ENCODE assay signal across 19 cellular contexts in the genomic region with DNA sequence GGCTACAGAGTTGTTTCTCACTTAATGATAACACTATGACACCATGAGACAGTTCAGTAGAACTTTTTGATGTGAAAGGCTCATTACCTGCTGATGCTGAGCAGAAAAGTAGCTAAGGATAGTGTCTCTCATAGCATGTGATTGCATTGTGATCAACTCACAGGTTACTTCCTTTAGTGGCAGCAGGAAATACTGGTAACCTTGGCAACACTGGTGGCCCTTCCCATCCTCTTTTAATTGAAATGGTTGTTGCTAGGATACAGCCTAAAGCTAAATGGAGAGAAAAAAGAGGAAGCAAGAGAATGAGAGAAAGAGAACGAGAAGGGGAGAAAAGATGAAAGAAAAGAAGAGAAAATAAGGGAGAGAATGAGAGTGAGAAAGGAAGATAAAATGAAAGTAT.
DNase-seq lines count a peak whose midpoint lies in the region; ATAC-seq and TF ChIP-seq lines count a peak whose summit lies in the region.
"Had no signal": no experiment of that assay in that cellular context is flagged by ENCODE, and none has a peak within 500 bp of the region (broad histone marks: within the 10 kb centered on the region; RNA-seq: fewer than 3 reads in every experiment).

No MANE protein-coding gene starts in this region.

- no peaks in the 10 kb centered on the region for H3K9me3 ChIP-seq in testis
- H3K9me3 ChIP-seq: heart left ventricle, SJSA1, upper lobe of right lung had no signal

- no peaks in the 10 kb centered on the region for H3K4me1 ChIP-seq in testis
- H3K4me1 ChIP-seq: heart left ventricle, SJSA1, upper lobe of right lung had no signal

- no peak overlapping the region for H3K27ac ChIP-seq in testis
- H3K27ac ChIP-seq: heart left ventricle, SJSA1, upper lobe of right lung had no signal

- H3K4me3 Mint-ChIP-seq in naive B cell: no peak overlapping the region
- H3K4me3 Mint-ChIP-seq: activated CD4-positive, alpha-beta T cell treated with anti-CD3 and anti-CD28 coated beads for 36 hours; activated naive CD8-positive, alpha-beta T cell; CD8-positive, alpha-beta T cell; nephron progenitor cell had no signal

- DNase-seq in NCI-H1092 treated with DMSO at 0.1 percent for 48 hours (lab: John Stamatoyannopoulos, UW): peak; percentile 3
- DNase-seq in NCI-H1092 (lab: John Stamatoyannopoulos, UW): no peak
- DNase-seq in KBM-7: peak; percentile 12
- DNase-seq in NOMO-1 treated with DMSO at 0.1 percent for 48 hours (lab: John Stamatoyannopoulos, UW; ENCODE audit: unreplicated experiment): peak; percentile 54
- peak; percentile 2 for DNase-seq in naive B cell
- no peak for DNase-seq in left ventricle myocardium superior
- DNase-seq in SIG-M5 treated with dmso at 0.1 percent for 504 hours (lab: John Stamatoyannopoulos, UW; ENCODE audit: unreplicated experiment): no peak
- DNase-seq in testis: no peak
- DNase-seq: activated CD4-positive, alpha-beta T cell treated with anti-CD3 and anti-CD28 coated beads for 36 hours; CD8-positive, alpha-beta T cell; dermis blood vessel endothelial cell; heart left ventricle; NCI-H1930; nephron progenitor cell; stimulated activated naive CD4-positive, alpha-beta T cell treated with Interleukin-2 at 50 U/mL for 16 hours; upper lobe of right lung had no signal

- intact Hi-C loops in left ventricle myocardium superior (cut with micrococcal nuclease): no loop called here
- intact Hi-C loops in testis (cut with DNase I; ENCODE audit: low total_unique reads): no loop called here

- H3K9me3 Mint-ChIP-seq in naive B cell: peaks cover 0 to 5% (median 0%) of the 10 kb centered on the region in 7 donors
- H3K9me3 Mint-ChIP-seq: CD8-positive, alpha-beta T cell; IgD-negative memory B cell; nephron progenitor cell had no signal

- no peaks in the 10 kb centered on the region for H3K27me3 ChIP-seq in testis
- H3K27me3 ChIP-seq: heart left ventricle, SJSA1, upper lobe of right lung had no signal

- no peaks in the 10 kb centered on the region for H3K36me3 ChIP-seq in testis (ENCODE audit: low read depth, missing control alignments)
- H3K36me3 ChIP-seq: heart left ventricle, SJSA1, upper lobe of right lung had no signal

- no peaks in the 10 kb centered on the region for H3K36me3 Mint-ChIP-seq in naive B cell
- H3K36me3 Mint-ChIP-seq: activated naive CD8-positive, alpha-beta T cell; CD8-positive, alpha-beta T cell had no signal

- no peak overlapping the region for H3K4me3 ChIP-seq in testis
- H3K4me3 ChIP-seq: heart left ventricle, SJSA1, upper lobe of right lung had no signal

- peaks cover 4 to 11% (median 6%) of the 10 kb centered on the region in 3 donors for H3K4me1 Mint-ChIP-seq in naive B cell
- H3K4me1 Mint-ChIP-seq: nephron progenitor cell had no signal

- H3K27me3 Mint-ChIP-seq in naive B cell: peaks cover 0 to 5% (median 0%) of the 10 kb centered on the region in 3 donors
- H3K27me3 Mint-ChIP-seq: IgD-negative memory B cell had no signal

- TF ChIP-seq CTCF in testis (IDR thresholded peaks at IDR 0.05): no peak

- in situ Hi-C loops in KBM-7 (cut with MboI; ENCODE audit: low pct_unique_long_range_greater_than_20kb, low sequenced_read_pairs): no loop called here

- peak overlapping the region in 1 of 6 donors; percentile 78 for H3K27ac Mint-ChIP-seq in naive B cell
- H3K27ac Mint-ChIP-seq: activated CD4-positive, alpha-beta T cell treated with anti-CD3 and anti-CD28 coated beads for 36 hours; activated naive CD8-positive, alpha-beta T cell; CD8-positive, alpha-beta T cell; IgD-negative memory B cell; nephron progenitor cell had no signal

- no peak for TF ChIP-seq POLR2A in testis (IDR thresholded peaks at IDR 0.05)

- 71 to 81% methylated on average over 1 of the region's 1 CpG for WGBS in testis, 2 donors

- peak; percentile 32 to 48 for ATAC-seq in naive B cell (ENCODE audit: low read depth in 2 of 2)
- no peak for ATAC-seq in left ventricle myocardium superior
- ATAC-seq: activated CD4-positive, alpha-beta T cell treated with anti-CD3 and anti-CD28 coated beads for 36 hours; CD8-positive, alpha-beta T cell; heart left ventricle; upper lobe of right lung had no signal

Comparison
In these comparisons a context has a peak if more than half of its experiments do, and no peak if none do; other contexts are left out.
1. DNase-seq: peak in NCI-H1092 treated with DMSO at 0.1 percent for 48 hours (single experiment), KBM-7 (single experiment), NOMO-1 treated with DMSO at 0.1 percent for 48 hours (single experiment) and naive B cell (single experiment); none in NCI-H1092 (single experiment), left ventricle myocardium superior (single experiment), SIG-M5 treated with dmso at 0.1 percent for 504 hours (single experiment) and testis (single experiment).